Comparison of ENCODE assay signal across 10 cellular contexts in the genomic region with DNA sequence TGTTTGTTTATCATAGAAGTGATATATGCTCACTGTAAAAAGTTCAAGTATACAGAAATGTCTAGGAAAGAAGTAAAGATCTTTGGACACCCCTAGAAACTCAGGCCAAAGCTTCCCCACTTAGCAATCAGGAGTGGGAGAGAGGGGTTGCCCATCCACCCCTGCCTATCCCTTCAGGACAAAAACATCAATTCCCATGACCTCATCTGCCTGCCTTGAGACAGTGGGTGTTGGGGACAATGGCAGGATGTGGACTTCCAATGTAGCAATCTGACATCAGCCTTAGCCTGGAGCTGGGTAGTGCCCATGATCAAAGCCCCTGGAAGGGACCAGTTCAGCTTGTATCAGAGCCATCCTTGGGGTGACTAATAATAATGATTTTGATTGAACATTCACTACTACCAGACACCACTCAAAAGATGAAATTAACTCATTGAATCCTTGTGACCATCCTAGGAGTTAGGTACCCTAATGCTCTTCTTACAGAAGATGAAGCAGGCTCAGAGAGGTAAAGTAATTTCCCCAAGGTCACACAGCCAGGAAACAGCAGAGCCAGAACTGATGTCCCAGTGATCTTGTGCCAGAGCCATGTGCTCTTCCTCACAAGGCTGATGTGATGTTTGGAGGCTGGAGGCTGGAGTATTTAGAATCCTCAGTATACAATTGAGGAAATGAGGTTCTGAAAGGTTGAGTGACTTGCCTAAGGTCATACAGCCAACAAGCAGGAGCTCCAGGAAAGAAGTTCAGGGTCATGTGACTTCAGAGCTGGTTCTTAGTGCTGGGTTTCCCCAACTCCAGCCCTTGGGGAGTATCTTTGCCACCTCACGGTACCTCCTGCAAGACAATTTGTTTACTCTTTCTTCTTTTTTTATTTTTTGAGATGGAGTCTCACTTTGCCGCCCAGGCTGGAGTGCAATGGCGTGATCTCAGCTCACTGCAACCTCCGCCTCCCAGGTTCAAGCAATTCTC. TPM values are rescaled to one million over a fixed set of nuclear protein-coding genes. Genes with fewer than 3 reads are reported as not detected.
DNase-seq lines count a peak whose midpoint lies in the region; ATAC-seq and TF ChIP-seq lines count a peak whose summit lies in the region.
"Had no signal": no experiment of that assay in that cellular context is flagged by ENCODE, and none has a peak within 500 bp of the region (broad histone marks: within the 10 kb centered on the region; RNA-seq: fewer than 3 reads in every experiment).

No MANE protein-coding gene starts in this region.

- no TSS peak for BruUV-seq in IMR-90 (replicated peaks; lab: Mats Ljungman, UMichigan)

- H4K91ac ChIP-seq in IMR-90 (ENCODE audit: insufficient read depth, low read depth, low read length), result peak overlapping the region; percentile 46; the same call in 1 of the 2 replicates

- no peaks in the 10 kb centered on the region for H3K9me3 ChIP-seq in IMR-90 (ENCODE audit: control insufficient read depth, insufficient read depth, low read length)
- H3K9me3 ChIP-seq in esophagus (ENCODE audit: control insufficient read depth in 2 of 2, insufficient read depth in 1 of 2, low read depth in 1 of 2, low read length in 1 of 2), result no peaks in the 10 kb centered on the region

- no peak for TF ChIP-seq RAD21 in IMR-90 (IDR thresholded peaks at IDR 0.05; ENCODE audit: low read length)

- no peak overlapping the region for H3K4me2 ChIP-seq in IMR-90 (ENCODE audit: low read depth, low read length)

- H3K23ac ChIP-seq in IMR-90 (ENCODE audit: low read depth, low read length), result no peak overlapping the region; the same call in 1 of the 2 replicates

- no peaks in the 10 kb centered on the region for H3K36me3 ChIP-seq in IMR-90 (ENCODE audit: control insufficient read depth, insufficient read depth, low read length)
- H3K36me3 ChIP-seq in esophagus (ENCODE audit: control insufficient read depth in 2 of 2, insufficient read depth in 2 of 2, low read length in 1 of 2), result no peaks in the 10 kb centered on the region

- no peak overlapping the region for H3K4me3 Mint-ChIP-seq in nephron

- H2AK9ac ChIP-seq in IMR-90 (replicated peaks; ENCODE audit: low read depth, low read length, poor library complexity), result peak overlapping the region; percentile 59

- H3K9me3 Mint-ChIP-seq in nephron, result no peaks in the 10 kb centered on the region

- H4K20me1 ChIP-seq in IMR-90 (ENCODE audit: insufficient read depth, low read length), result no peaks in the 10 kb centered on the region

- H3K4me3 ChIP-seq in IMR-90 (ENCODE audit: insufficient read depth, low read depth, low read length) (no peak overlapping the region), esophagus (ENCODE audit: low read depth in 1 of 2, low read length in 2 of 2) (no peak overlapping the region)

- H3K56ac ChIP-seq in IMR-90 (ENCODE audit: extremely low read depth, insufficient read depth, low read length), result no peak overlapping the region

- H3K14ac ChIP-seq in IMR-90 (replicated peaks; ENCODE audit: low read depth, low read length), result peak overlapping the region; percentile 70

- H2BK20ac ChIP-seq in IMR-90 (ENCODE audit: low read depth, low read length), result peak overlapping the region; percentile 62

- peak overlapping the region; percentile 52 for H2AFZ ChIP-seq in IMR-90 (replicated peaks; ENCODE audit: low read length, poor library complexity)

- no peaks in the 10 kb centered on the region for H3K27me3 Mint-ChIP-seq in nephron (ENCODE audit: low read depth)

- H2AK5ac ChIP-seq in IMR-90 (ENCODE audit: low read depth, low read length), result peak overlapping the region; percentile 88; the same call in 1 of the 2 replicates

- H3K4ac ChIP-seq in IMR-90 (ENCODE audit: low read depth, low read length), result peak overlapping the region; percentile 59

- no CpG with 5 or more reads among the region's 4 CpGs for WGBS in IMR-90 (ENCODE audit: extremely low coverage in 2 of 2, insufficient read length in 1 of 2), 2 experiments
- WGBS in esophagus, 2 donors, result 85 to 89% methylated on average over 4 of the region's 4 CpGs

- DNase-seq in IMR-90, result no peak
- DNase-seq in glomerular visceral epithelial cell (ENCODE audit: extremely low spot score), result no peak
- DNase-seq in MV-4-11 (lab: John Stamatoyannopoulos, UW), result no peak
- DNase-seq in iPS-NIHi7 (ENCODE audit: extremely low spot score), result no peak
- DNase-seq: activated gamma-delta T cell treated with Interleukin-2 at 50 U/mL for 16 hours had no signal

- intact Hi-C loops in IMR-90 (cut with micrococcal nuclease), result no loop called here

- TF ChIP-seq CTCF in 22Rv1 (IDR thresholded peaks at IDR 0.05) (no peak), IMR-90 (conservative IDR thresholded peaks at IDR 0.05; ENCODE audit: low read depth, low read length) (no peak), nephron (IDR thresholded peaks at IDR 0.05; ENCODE audit: unreplicated experiment in 3 of 3) (no peak)

- H3K79me1 ChIP-seq in IMR-90 (ENCODE audit: low read depth in 1 of 2, low read length in 2 of 2), result peaks cover 0 to 13% of the 10 kb centered on the region in 2 experiments; a peak in 2 of 4 replicates

- H3K27ac ChIP-seq in 22Rv1, result peak overlapping the region; percentile 19; the same call in 1 of the 2 replicates
- 0 out of 2 replicates have a peak overlapping the region, but pooled peaks have one; percentile 8 for H3K27ac ChIP-seq in IMR-90 (ENCODE audit: insufficient read depth, low read length)
- peak overlapping the region; percentile 50 to 84 for H3K27ac ChIP-seq in esophagus (ENCODE audit: low read depth in 2 of 2, low read length in 1 of 2)

- no peak overlapping the region for H4K5ac ChIP-seq in IMR-90 (ENCODE audit: low read depth, low read length)

- ATAC-seq in IMR-90 (ENCODE audit: low read depth) (no peak), GM21423 (IDR thresholded peaks at IDR 0.05; ENCODE audit: unreplicated experiment) (no peak)

- peak overlapping the region; percentile 82 for H2BK120ac ChIP-seq in IMR-90 (ENCODE audit: low read depth, low read length)

- CTCF ChIA-PET in IMR-90 (lab: Yijun Ruan, JAX), result interaction anchor here (1.0 to 1.8 kb wide), 4 partner anchors 17 to 48 kb away, joined by 3 to 6 read pairs (median 3); no protein-coding TSS in a partner anchor

- TF ChIP-seq POLR2A in IMR-90 (IDR thresholded peaks at IDR 0.05; ENCODE audit: low read depth, low read length), result no peak

- in situ Hi-C loops in IMR-90 (cut with MboI; ENCODE audit: low sequenced_read_pairs), result no loop called here

- no peaks in the 10 kb centered on the region for H3K27me3 ChIP-seq in IMR-90 (ENCODE audit: control insufficient read depth, insufficient read depth, low read length)
- no peaks in the 10 kb centered on the region for H3K27me3 ChIP-seq in esophagus (ENCODE audit: control insufficient read depth in 1 of 2, insufficient read depth in 2 of 2, low read length in 2 of 2)

- peak overlapping the region; percentile 33 to 68; a peak in 2 of 4 replicates for H4K8ac ChIP-seq in IMR-90 (ENCODE audit: low read depth in 2 of 2, low read length in 2 of 2)

- H3K4me1 Mint-ChIP-seq in nephron, result peaks cover 45% of the 10 kb centered on the region

- dilution Hi-C loops in IMR-90 (cut with HindIII; ENCODE audit: low sequenced_read_pairs, unreplicated experiment), result no loop called here

- peaks cover 29% of the 10 kb centered on the region for H3K9me1 ChIP-seq in IMR-90 (ENCODE audit: insufficient read depth, low read length)

- peak overlapping the region; percentile 90 to 97 (median 95) for H3K27ac Mint-ChIP-seq in nephron

- POLR2A ChIA-PET in IMR-90 (lab: Charles Lee; ENCODE audit: unreplicated experiment), result no interaction called here

- H2BK15ac ChIP-seq in IMR-90 (ENCODE audit: low read depth, low read length), result peak overlapping the region; percentile 77; the same call in 1 of the 3 replicates

- H3K18ac ChIP-seq in IMR-90 (ENCODE audit: low read depth, low read length), result 0 out of 2 replicates have a peak overlapping the region, but pooled peaks have one; percentile 4

- H2BK5ac ChIP-seq in IMR-90 (ENCODE audit: low read depth, low read length, poor library complexity, severe bottlenecking), result peak overlapping the region; percentile 10

- H3K9ac ChIP-seq in IMR-90 (ENCODE audit: low read depth, low read length), result no peak overlapping the region

- H3K4me1 ChIP-seq in IMR-90 (ENCODE audit: control insufficient read depth, insufficient read depth, low read length) (peaks cover 32% of the 10 kb centered on the region), esophagus (ENCODE audit: control insufficient read depth in 2 of 2, insufficient read depth in 2 of 2, low read length in 1 of 2) (peaks cover 0 to 14% of the 10 kb centered on the region in 2 donors)

- peaks cover 1% of the 10 kb centered on the region for H3K36me3 Mint-ChIP-seq in nephron (ENCODE audit: low read depth)

TF ChIP-seq in IMR-90, 13 proteins besides CTCF, POLR2A, EP300 and RAD21 (continues in another document):
- no peak for TF ChIP-seq SMC3 (IDR thresholded peaks at IDR 0.05; ENCODE audit: low read depth, low read length)
- no peak for TF ChIP-seq FOS (IDR thresholded peaks at IDR 0.05; ENCODE audit: low read depth, low read length)
- no peak for TF ChIP-seq RCOR1 (IDR thresholded peaks at IDR 0.05; ENCODE audit: insufficient replicate concordance, low read length)
- TF ChIP-seq NFE2L2 (IDR thresholded peaks at IDR 0.05; ENCODE audit: low read depth, low read length), result no peak
- TF ChIP-seq MAFK (IDR thresholded peaks at IDR 0.05; ENCODE audit: low read depth, low read length), result no peak
- TF ChIP-seq, protein P1, sequence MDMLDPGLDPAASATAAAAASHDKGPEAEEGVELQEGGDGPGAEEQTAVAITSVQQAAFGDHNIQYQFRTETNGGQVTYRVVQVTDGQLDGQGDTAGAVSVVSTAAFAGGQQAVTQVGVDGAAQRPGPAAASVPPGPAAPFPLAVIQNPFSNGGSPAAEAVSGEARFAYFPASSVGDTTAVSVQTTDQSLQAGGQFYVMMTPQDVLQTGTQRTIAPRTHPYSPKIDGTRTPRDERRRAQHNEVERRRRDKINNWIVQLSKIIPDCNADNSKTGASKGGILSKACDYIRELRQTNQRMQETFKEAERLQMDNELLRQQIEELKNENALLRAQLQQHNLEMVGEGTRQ (IDR thresholded peaks at IDR 0.05; ENCODE audit: low read depth, low read length), result no peak
- TF ChIP-seq BHLHE40 (IDR thresholded peaks at IDR 0.05; ENCODE audit: low read depth, low read length), result no peak
- TF ChIP-seq CEBPB (IDR thresholded peaks at IDR 0.05; ENCODE audit: low read depth, low read length), result no peak
- TF ChIP-seq MXI1 (IDR thresholded peaks at IDR 0.05; ENCODE audit: borderline replicate concordance, low read depth, low read length), result no peak
- no peak for TF ChIP-seq MAZ (IDR thresholded peaks at IDR 0.05; ENCODE audit: borderline replicate concordance, low read depth, low read length)

RNA-seq across cellular contexts. Expression of a gene that starts 18.3 kb away (rescaled TPM):
- total RNA-seq in IMR-90 (2012; rRNA removed), result 11.1 and 15.0 TPM in 2 replicates
- polyA plus RNA-seq in IMR-90 (2012; rRNA removed), result 9.2 and 10.1 TPM in 2 replicates
- polyA plus RNA-seq in IMR-90 (2012; cell fraction: cytosol; rRNA removed), result 5.2 and 16.1 TPM in 2 replicates
- 6.1 and 13.7 TPM in 2 replicates for polyA plus RNA-seq in IMR-90 (2012; cell fraction: nucleus; rRNA removed; ENCODE audit: low replicate concordance)
- 10 to 100 TPM; 10.5 to 13.3 TPM for polyA plus RNA-seq in esophagus

RNA-seq across cellular contexts. Expression of a gene that starts 35.9 kb away (rescaled TPM):
- total RNA-seq in IMR-90 (2012; rRNA removed), result not detected in 2 replicates
- polyA plus RNA-seq in IMR-90 (2012; rRNA removed), result not detected in 2 replicates
- polyA plus RNA-seq in IMR-90 (2012; cell fraction: cytosol; rRNA removed), result 0.05 and 0.57 TPM in 2 replicates
- 0.22 and 0.24 TPM in 2 replicates for polyA plus RNA-seq in IMR-90 (2012; cell fraction: nucleus; rRNA removed; ENCODE audit: low replicate concordance)
- polyA plus RNA-seq in esophagus, result 1 to 10 TPM; 3.5 to 6.2 TPM
- polyA plus RNA-seq: BJ had no signal

Comparison
In these comparisons a context has a peak if more than half of its experiments do, and no peak if none do; other contexts are left out.
1. H3K27ac ChIP-seq: peak in every context shown above with its lines; median percentile 67 in esophagus; 19 in 22Rv1; 8 in IMR-90.